Comparison of ENCODE assay signal across 37 cellular contexts in the genomic region with DNA sequence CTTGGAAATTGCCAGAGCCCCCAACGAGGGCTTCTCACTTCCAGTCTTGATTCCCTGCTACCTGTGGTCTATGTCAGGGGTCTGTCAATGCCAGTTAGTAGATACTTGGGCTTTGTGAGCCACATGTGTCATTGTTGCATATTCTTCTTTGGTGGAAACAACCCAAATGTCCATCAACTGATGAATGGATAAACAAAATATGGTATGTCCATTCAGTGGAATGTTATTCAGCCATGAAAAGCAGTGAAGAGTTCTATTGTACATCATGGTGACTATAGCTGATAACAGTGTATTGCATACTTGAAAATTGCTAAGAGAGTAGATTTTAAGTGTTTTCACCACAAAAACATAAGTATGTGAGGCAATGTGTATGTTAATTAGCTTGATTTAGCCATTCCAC.
DNase-seq lines count a peak whose midpoint lies in the region; ATAC-seq, FAIRE-seq and TF ChIP-seq lines count a peak whose summit lies in the region.
"Had no signal": no experiment of that assay in that cellular context is flagged by ENCODE, and none has a peak within 500 bp of the region (broad histone marks: within the 10 kb centered on the region; RNA-seq: fewer than 3 reads in every experiment).

No MANE protein-coding gene starts in this region.

- no peaks in the 10 kb centered on the region for H3K9me2 ChIP-seq in SK-N-SH

- H3K79me2 ChIP-seq in SK-N-SH (ENCODE audit: insufficient read depth): no peaks in the 10 kb centered on the region
- H3K79me2 ChIP-seq in H1 (ENCODE audit: control insufficient read depth in 1 of 2, insufficient read depth in 2 of 2, low read length in 2 of 2): no peaks in the 10 kb centered on the region

- no peak overlapping the region for H3K27ac ChIP-seq in SK-N-SH (ENCODE audit: low read depth in 2 of 2, low read length in 1 of 2)
- H3K27ac ChIP-seq in HEK293 (ENCODE audit: extremely low read depth, low read depth, low read length): no peak overlapping the region
- H3K27ac ChIP-seq in H1 (ENCODE audit: low read depth, low read length): no peak overlapping the region
- H3K27ac ChIP-seq: 22Rv1; A549; BLaER1; BLaER1 treated with 17β-estradiol and CSF1 and Interleukin-3, amounts not matched to agents 10 nM and 100 nM; C4-2B had no signal

- no peak for TF ChIP-seq POLR2A in H1 (IDR thresholded peaks at IDR 0.05; ENCODE audit: control extremely low read depth in 1 of 2, low read depth in 2 of 2, low read length in 2 of 2)

- H3K23ac ChIP-seq in H1 (ENCODE audit: insufficient read length): no peak overlapping the region

- no peak overlapping the region for H3K56ac ChIP-seq in H1 (replicated peaks; ENCODE audit: insufficient read length, low read depth, low read length)

- DNase-seq in SK-N-SH (no peak), H1 (ENCODE audit: low read depth in 1 of 2, low spot score in 2 of 2) (no peak), retina (no peak)
- no peak for DNase-seq in activated naive CD4-positive, alpha-beta T cell (lab: John Stamatoyannopoulos, UW)
- DNase-seq in stimulated activated naive CD4-positive, alpha-beta T cell (lab: John Stamatoyannopoulos, UW): no peak
- DNase-seq: 8988T; ACHN; AML-193; BE2C; C1 segment of cervical spinal cord; Caco-2; Calu3; CD4-positive, alpha-beta memory T cell; CD4-positive, alpha-beta T cell; CD4-positive, CD25-positive, alpha-beta regulatory T cell; CD8-positive, alpha-beta memory T cell; CD8-positive, alpha-beta T cell; COR-L47; DMS 273 treated with DMSO at 0.1 percent for 48 hours; DMS153; DMS53; DMS79; DMS79 treated with DMSO at 0.1 percent for 48 hours; DND-41; EL had no signal

- H3K4me3 Mint-ChIP-seq in activated naive CD4-positive, alpha-beta T cell treated with anti-CD3 and anti-CD28 coated beads, Interleukin-2, amount 50 U/mL, for 24 hours: no peak overlapping the region
- H3K4me3 Mint-ChIP-seq: B cell; CD14-positive monocyte; CD4-positive, alpha-beta memory T cell; CD4-positive, alpha-beta T cell; CD4-positive, CD25-positive, alpha-beta regulatory T cell; CD8-positive, alpha-beta memory T cell; CD8-positive, alpha-beta T cell had no signal

- H2BK120ac ChIP-seq in H1 (replicated peaks; ENCODE audit: low read depth, low read length): no peak overlapping the region

- peaks cover 1% of the 10 kb centered on the region for H3K27me3 Mint-ChIP-seq in activated naive CD4-positive, alpha-beta T cell treated with anti-CD3 and anti-CD28 coated beads, Interleukin-2, amount 50 U/mL, for 24 hours

- H3K27me3 ChIP-seq in SK-N-SH (ENCODE audit: insufficient read depth) (peaks cover 7% of the 10 kb centered on the region; the same call in 1 of the 2 replicates), H1 (replicated peaks in 1 of 4; ENCODE audit: control insufficient read depth in 3 of 4, extremely low read depth in 1 of 4, insufficient read depth in 3 of 4, low read length in 3 of 4) (no peaks in the 10 kb centered on the region)
- H3K27me3 ChIP-seq: BE2C had no signal

- no peak overlapping the region for H3K4me2 ChIP-seq in SK-N-SH
- no peak overlapping the region for H3K4me2 ChIP-seq in H1 (ENCODE audit: insufficient read depth in 1 of 2, low read depth in 2 of 2, low read length in 2 of 2)
- H3K4me2 ChIP-seq: A549; BLaER1; BLaER1 treated with 17β-estradiol and CSF1 and Interleukin-3, amounts not matched to agents 10 nM and 100 nM had no signal

- CTCF ChIA-PET in SK-N-SH (lab: Yijun Ruan, JAX): interaction anchor here (0.9 to 1.3 kb wide), 3 partner anchors 12 to 747 kb away, joined by 3 to 4 read pairs (median 4); no protein-coding TSS in a partner anchor
- CTCF ChIA-PET in HEK293 (lab: Yijun Ruan, JAX): interaction anchor here (0.6 to 1.0 kb wide), 3 partner anchors 9 to 24 kb away, joined by 4 read pairs; no protein-coding TSS in a partner anchor
- CTCF ChIA-PET in H1 (lab: Charles Lee; ENCODE audit: partially characterized antibody): interaction anchor here (1.7 to 2.1 kb wide), 2 partner anchors 18 to 263 kb away, joined by 3 to 7 read pairs; no protein-coding TSS in a partner anchor

- no peak overlapping the region for H4K8ac ChIP-seq in H1 (ENCODE audit: extremely low read depth, insufficient read depth, low read length)

- ATAC-seq in SK-N-SH treated with all-trans-retinoic acid at 6 μM for 48 hours: no peak
- ATAC-seq: A549; CD8-positive, alpha-beta T cell had no signal

- no peak overlapping the region for H3K14ac ChIP-seq in H1 (ENCODE audit: insufficient read length)

- H2AFZ ChIP-seq in SK-N-SH (ENCODE audit: low read depth) (no peak overlapping the region), H1 (ENCODE audit: low read length) (no peak overlapping the region)

- TF ChIP-seq RAD21 in SK-N-SH (IDR thresholded peaks at IDR 0.05; ENCODE audit: low read length): no peak
- TF ChIP-seq RAD21 in H1 (IDR thresholded peaks at IDR 0.05 in 1 of 2, conservative IDR thresholded peaks at IDR 0.05 in 1 of 2; ENCODE audit: low read depth in 2 of 2, low read length in 2 of 2): no peak

- no peak overlapping the region for H4K5ac ChIP-seq in H1 (ENCODE audit: insufficient read length, low read depth, low read length)

- H3K4me3 ChIP-seq in SK-N-SH (ENCODE audit: low read depth in 2 of 2, low read length in 1 of 2) (no peak overlapping the region), HEK293 (ENCODE audit: low read depth, low read length) (no peak overlapping the region), H1 (ENCODE audit: extremely low read depth in 1 of 4, insufficient read depth in 2 of 4, low read depth in 3 of 4, low read length in 4 of 4) (no peak overlapping the region)
- H3K4me3 ChIP-seq: A549; BLaER1; BLaER1 treated with 17β-estradiol and CSF1 and Interleukin-3, amounts not matched to agents 10 nM and 100 nM had no signal

- H4K20me1 ChIP-seq in SK-N-SH (ENCODE audit: insufficient read depth): no peaks in the 10 kb centered on the region
- H4K20me1 ChIP-seq in H1 (replicated peaks in 1 of 2; ENCODE audit: control insufficient read depth in 1 of 2, insufficient read depth in 2 of 2, low read length in 2 of 2): no peaks in the 10 kb centered on the region

- WGBS in SK-N-SH (ENCODE audit: low lambda C conversion rate): 30% methylated on average over 1 of the region's 1 CpG
- 89% methylated on average over 1 of the region's 1 CpG; no CpG with 5 or more reads in 1 of the 2 experiments for WGBS in H1 (ENCODE audit: extremely low coverage in 1 of 2, insufficient coverage in 1 of 2, insufficient read length in 1 of 2, insufficient replicate concordance in 2 of 2, low coverage in 1 of 2, low lambda C conversion rate in 2 of 2, missing lambda C conversion rate in 1 of 2), 2 experiments

- H4K91ac ChIP-seq in H1 (replicated peaks; ENCODE audit: insufficient read length, low read length): no peak overlapping the region

- H2BK12ac ChIP-seq in H1 (ENCODE audit: low read depth, low read length): no peak overlapping the region

- FAIRE-seq in H1 (lab: Jason Lieb, UNC): no peak
- FAIRE-seq: A204.1, A549, D721Med had no signal

- H2BK20ac ChIP-seq in H1 (ENCODE audit: low read length): no peak overlapping the region

- TF ChIP-seq EP300 in SK-N-SH (IDR thresholded peaks at IDR 0.05; ENCODE audit: borderline replicate concordance in 1 of 2, low read depth in 1 of 2, low read length in 1 of 2) (no peak), H1 (IDR thresholded peaks at IDR 0.05; ENCODE audit: borderline replicate concordance in 1 of 2, low read depth in 2 of 2, low read length in 2 of 2) (no peak)

- H2AK5ac ChIP-seq in H1 (ENCODE audit: low read depth, low read length): no peak overlapping the region

- H3K4me1 ChIP-seq in SK-N-SH (ENCODE audit: control insufficient read depth in 1 of 2, insufficient read depth in 2 of 2, low read depth in 1 of 2, low read length in 1 of 2) (peaks cover 0 to 5% of the 10 kb centered on the region in 2 experiments; a peak in 1 of 4 replicates), HEK293 (ENCODE audit: control insufficient read depth, insufficient read depth, low read length) (no peaks in the 10 kb centered on the region), H1 (replicated peaks in 1 of 4; ENCODE audit: control insufficient read depth in 3 of 4, insufficient read depth in 4 of 4, low read length in 3 of 4) (no peaks in the 10 kb centered on the region)
- H3K4me1 ChIP-seq: A549, BE2C, BLaER1, Caco-2 had no signal

- no peak overlapping the region for H3K18ac ChIP-seq in H1 (ENCODE audit: extremely low read depth, low read length)

- peaks cover 31% of the 10 kb centered on the region for H3K4me1 Mint-ChIP-seq in activated naive CD4-positive, alpha-beta T cell treated with anti-CD3 and anti-CD28 coated beads, Interleukin-2, amount 50 U/mL, for 24 hours

- H3K79me1 ChIP-seq in H1 (ENCODE audit: low read depth, low read length): no peaks in the 10 kb centered on the region

- peak overlapping the region; percentile 79 for H3K27ac Mint-ChIP-seq in activated naive CD4-positive, alpha-beta T cell treated with anti-CD3 and anti-CD28 coated beads, Interleukin-2, amount 50 U/mL, for 24 hours
- H3K27ac Mint-ChIP-seq: B cell; CD4-positive, alpha-beta memory T cell; CD4-positive, alpha-beta T cell; CD4-positive, CD25-positive, alpha-beta regulatory T cell; CD8-positive, alpha-beta memory T cell; CD8-positive, alpha-beta T cell had no signal

- H3K9ac ChIP-seq in SK-N-SH (no peak overlapping the region), H1 (replicated peaks in 1 of 4; ENCODE audit: extremely low read depth in 1 of 4, low read depth in 3 of 4, low read length in 3 of 4) (no peak overlapping the region)
- H3K9ac ChIP-seq: BLaER1; BLaER1 treated with 17β-estradiol and CSF1 and Interleukin-3, amounts not matched to agents 10 nM and 100 nM had no signal

- H3K9me3 ChIP-seq in SK-N-SH (no peaks in the 10 kb centered on the region), HEK293 (ENCODE audit: control insufficient read depth, insufficient read depth, low read depth, low read length) (peaks cover 5% of the 10 kb centered on the region), H1 (ENCODE audit: insufficient read depth in 2 of 2, low read depth in 1 of 2, low read length in 1 of 2) (peaks cover 4 to 6% of the 10 kb centered on the region in 2 experiments; a peak in 2 of 4 replicates)
- H3K9me3 ChIP-seq: BE2C had no signal

- no peaks in the 10 kb centered on the region for H3K36me3 ChIP-seq in SK-N-SH (replicated peaks in 1 of 2; ENCODE audit: control insufficient read depth in 1 of 2, insufficient read depth in 2 of 2, low read length in 1 of 2)
- no peaks in the 10 kb centered on the region for H3K36me3 ChIP-seq in HEK293 (ENCODE audit: control insufficient read depth in 2 of 2, insufficient read depth in 1 of 2, low read length in 2 of 2)
- no peaks in the 10 kb centered on the region for H3K36me3 ChIP-seq in H1 (ENCODE audit: control insufficient read depth in 2 of 4, insufficient read depth in 4 of 4, low read length in 3 of 4)
- H3K36me3 ChIP-seq: BE2C; BLaER1; BLaER1 treated with 17β-estradiol and CSF1 and Interleukin-3, amounts not matched to agents 10 nM and 100 nM had no signal

- H3K9me3 Mint-ChIP-seq in activated naive CD4-positive, alpha-beta T cell treated with anti-CD3 and anti-CD28 coated beads, Interleukin-2, amount 50 U/mL, for 24 hours: no peaks in the 10 kb centered on the region
- H3K9me3 Mint-ChIP-seq: CD8-positive, alpha-beta T cell had no signal

- no peak overlapping the region for H2BK15ac ChIP-seq in H1 (ENCODE audit: low read length)

- H3K4ac ChIP-seq in H1 (replicated peaks; ENCODE audit: insufficient read length, low read depth, low read length): no peak overlapping the region

- POLR2A ChIA-PET in SK-N-SH (lab: Yijun Ruan, JAX) (no interaction called here), HEK293 (lab: Yijun Ruan, JAX) (no interaction called here), H1 (lab: Charles Lee; ENCODE audit: partially characterized antibody) (no interaction called here)

- no peak overlapping the region for H2BK5ac ChIP-seq in H1 (ENCODE audit: low read depth, low read length)

- TF ChIP-seq CTCF in SK-N-SH (IDR thresholded peaks at IDR 0.05) (no peak), HEK293 (tag by site-specific recombination; IDR thresholded peaks at IDR 0.05) (no peak), H1 (IDR thresholded peaks at IDR 0.05; ENCODE audit: control extremely low read depth in 1 of 3, insufficient read depth in 1 of 3, low read depth in 1 of 3, low read length in 3 of 3) (no peak)

- no peaks in the 10 kb centered on the region for H3K23me2 ChIP-seq in H1 (ENCODE audit: low read depth, low read length)

- no peaks in the 10 kb centered on the region for H3F3A ChIP-seq in SK-N-SH (replicated peaks; ENCODE audit: insufficient read depth)

- peaks cover 1% of the 10 kb centered on the region for H3K36me3 Mint-ChIP-seq in activated naive CD4-positive, alpha-beta T cell treated with anti-CD3 and anti-CD28 coated beads, Interleukin-2, amount 50 U/mL, for 24 hours
- H3K36me3 Mint-ChIP-seq: CD4-positive, alpha-beta memory T cell; CD4-positive, CD25-positive, alpha-beta regulatory T cell; CD8-positive, alpha-beta T cell had no signal
